ENCODE assay signal across 26 cellular contexts in genomic region chr2:105894327-105894944, GRCh38.
A peak's percentile ranks its signal among the peaks of the same experiment; 100 is the strongest.
DNase-seq lines count a peak whose midpoint lies in the region; ATAC-seq and TF ChIP-seq lines count a peak whose summit lies in the region.
"Had no signal": no experiment of that assay in that cellular context is flagged by ENCODE, and none has a peak within 500 bp of the region (broad histone marks: within the 10 kb centered on the region; RNA-seq: fewer than 3 reads in every experiment).

No MANE protein-coding gene starts in this region.

- no peaks in the 10 kb centered on the region for H3K27me3 Mint-ChIP-seq in activated naive CD4-positive, alpha-beta T cell treated with anti-CD3 and anti-CD28 coated beads, Interleukin-2, amount 50 U/mL, for 24 hours
- no peaks in the 10 kb centered on the region for H3K27me3 Mint-ChIP-seq in activated naive CD4-positive, alpha-beta T cell treated with anti-CD3 and anti-CD28 coated beads, Interleukin-2, amount 10 ng/mL, durations not matched to agents 7 days and 5 days
- no peaks in the 10 kb centered on the region for H3K27me3 Mint-ChIP-seq in activated naive CD8-positive, alpha-beta T cell treated with anti-CD3 and anti-CD28 coated beads for 36 hours
- H3K27me3 Mint-ChIP-seq: activated CD4-positive, alpha-beta memory T cell treated with anti-CD3 and anti-CD28 coated beads for 36 hours; memory B cell had no signal

- peak in 1 of 2 donors; percentile 34 for TF ChIP-seq RAD21 in liver (IDR thresholded peaks at IDR 0.05)

- H3K36me3 ChIP-seq in liver (ENCODE audit: control insufficient read depth in 4 of 4, insufficient read depth in 3 of 4, low read depth in 1 of 4, low read length in 3 of 4), result no peaks in the 10 kb centered on the region

- no peak overlapping the region for H3K4me3 Mint-ChIP-seq in activated naive CD4-positive, alpha-beta T cell treated with anti-CD3 and anti-CD28 coated beads, Interleukin-2, amount 50 U/mL, for 24 hours
- H3K4me3 Mint-ChIP-seq in activated naive CD4-positive, alpha-beta T cell treated with anti-CD3 and anti-CD28 coated beads, Interleukin-2, amount 10 ng/mL, durations not matched to agents 7 days and 5 days, result no peak overlapping the region
- H3K4me3 Mint-ChIP-seq in activated naive CD8-positive, alpha-beta T cell treated with anti-CD3 and anti-CD28 coated beads for 36 hours, result no peak overlapping the region
- H3K4me3 Mint-ChIP-seq: activated CD4-positive, alpha-beta memory T cell treated with anti-CD3 and anti-CD28 coated beads for 36 hours; H9; memory B cell had no signal

- no peak for DNase-seq in activated naive CD4-positive, alpha-beta T cell treated with anti-CD3 and anti-CD28 coated beads, Interleukin-2, amount 10 ng/mL, durations not matched to agents 7 days and 5 days
- DNase-seq in activated naive CD8-positive, alpha-beta T cell treated with anti-CD3 and anti-CD28 coated beads for 36 hours, result no peak
- DNase-seq in NCI-H2196 (lab: John Stamatoyannopoulos, UW; ENCODE audit: unreplicated experiment), result no peak
- DNase-seq in stimulated activated CD4-positive, alpha-beta T cell treated with anti-CD3 and anti-CD28 coated beads, Interleukin-4, amount 100 ng/mL, for 1 hour, result no peak
- DNase-seq: activated CD4-positive, alpha-beta memory T cell treated with anti-CD3 and anti-CD28 coated beads for 36 hours; activated CD8-positive, alpha-beta memory T cell treated with anti-CD3 and anti-CD28 coated beads, Interleukin-2, amount 50 U/mL, for 48 hours; activated effector memory CD4-positive, alpha-beta T cell treated with Interleukin-2 at 50 U/mL for 16 hours; cerebellar nuclear complex; DMS153; H9; left colon; NCI-H1436; NCI-H2081 treated with DMSO at 0.1 percent for 48 hours; NCI-H345; NCI-H69; PC-3; thyroid gland had no signal

- peak overlapping the region; percentile 36 for H3K27ac Mint-ChIP-seq in activated naive CD4-positive, alpha-beta T cell treated with anti-CD3 and anti-CD28 coated beads, Interleukin-2, amount 50 U/mL, for 24 hours
- no peak overlapping the region for H3K27ac Mint-ChIP-seq in activated naive CD4-positive, alpha-beta T cell treated with anti-CD3 and anti-CD28 coated beads, Interleukin-2, amount 10 ng/mL, durations not matched to agents 7 days and 5 days
- H3K27ac Mint-ChIP-seq in activated naive CD8-positive, alpha-beta T cell treated with anti-CD3 and anti-CD28 coated beads for 36 hours, result peak overlapping the region; percentile 42
- H3K27ac Mint-ChIP-seq: activated CD4-positive, alpha-beta memory T cell treated with anti-CD3 and anti-CD28 coated beads for 36 hours; H9; memory B cell had no signal

- H3K4me3 ChIP-seq in liver (ENCODE audit: low read depth in 1 of 3, low read length in 3 of 3), result no peak overlapping the region
- H3K4me3 ChIP-seq: GM12878, smooth muscle cell, thyroid gland, vagina had no signal

- CTCF ChIA-PET in activated naive CD4-positive, alpha-beta T cell treated with anti-CD3 and anti-CD28 coated beads, Interleukin-2, amount 10 ng/mL, durations not matched to agents 7 days and 5 days (lab: Charles Lee), result no interaction called here

- no peak overlapping the region for H3K27ac ChIP-seq in liver (ENCODE audit: low read depth in 1 of 2, low read length in 2 of 2)
- H3K27ac ChIP-seq: thyroid gland, vagina had no signal

- TF ChIP-seq CTCF in liver (IDR thresholded peaks at IDR 0.05; ENCODE audit: low read depth, low read length, missing input control), result no peak

- peaks cover 6% of the 10 kb centered on the region for H3K9me3 Mint-ChIP-seq in activated naive CD4-positive, alpha-beta T cell treated with anti-CD3 and anti-CD28 coated beads, Interleukin-2, amount 50 U/mL, for 24 hours
- peaks cover 22% of the 10 kb centered on the region for H3K9me3 Mint-ChIP-seq in activated naive CD4-positive, alpha-beta T cell treated with anti-CD3 and anti-CD28 coated beads, Interleukin-2, amount 10 ng/mL, durations not matched to agents 7 days and 5 days
- H3K9me3 Mint-ChIP-seq in activated naive CD8-positive, alpha-beta T cell treated with anti-CD3 and anti-CD28 coated beads for 36 hours, result peaks cover 21% of the 10 kb centered on the region

- H3K36me3 Mint-ChIP-seq in activated naive CD4-positive, alpha-beta T cell treated with anti-CD3 and anti-CD28 coated beads, Interleukin-2, amount 50 U/mL, for 24 hours, result peaks cover 31% of the 10 kb centered on the region
- H3K36me3 Mint-ChIP-seq in activated naive CD4-positive, alpha-beta T cell treated with anti-CD3 and anti-CD28 coated beads, Interleukin-2, amount 10 ng/mL, durations not matched to agents 7 days and 5 days, result peaks cover 76% of the 10 kb centered on the region
- peaks cover 83% of the 10 kb centered on the region for H3K36me3 Mint-ChIP-seq in activated naive CD8-positive, alpha-beta T cell treated with anti-CD3 and anti-CD28 coated beads for 36 hours

- H3K9me3 ChIP-seq in liver (ENCODE audit: control insufficient read depth in 4 of 4, low read length in 3 of 4), result no peaks in the 10 kb centered on the region
- H3K9me3 ChIP-seq: thyroid gland, vagina had no signal

- no peak for ATAC-seq in GM18511 (IDR thresholded peaks at IDR 0.05; ENCODE audit: unreplicated experiment)
- no peak for ATAC-seq in GM21367 (IDR thresholded peaks at IDR 0.05; ENCODE audit: unreplicated experiment)
- ATAC-seq: activated CD4-positive, CD25-positive, alpha-beta regulatory T cell treated with anti-CD3 and anti-CD28 coated beads, Interleukin-2, amount 50 U/mL, for 24 hours; GM12878; left colon; PC-3 had no signal

- 71% methylated on average over 13 of the region's 13 CpGs for WGBS in liver

- H3K9ac ChIP-seq in liver (ENCODE audit: low read depth in 1 of 2, low read length in 2 of 2), result no peak overlapping the region

- H3K4me1 ChIP-seq in liver (ENCODE audit: control insufficient read depth in 4 of 4, insufficient read depth in 4 of 4, low read length in 3 of 4), result peaks cover 4 to 14% (median 7%) of the 10 kb centered on the region in 4 donors
- H3K4me1 ChIP-seq: thyroid gland, vagina had no signal

- H3K27me3 ChIP-seq in liver (ENCODE audit: control insufficient read depth in 4 of 4, insufficient read depth in 4 of 4, low read length in 3 of 4), result no peaks in the 10 kb centered on the region
- H3K27me3 ChIP-seq: thyroid gland, vagina had no signal

- peaks cover 57% of the 10 kb centered on the region for H3K4me1 Mint-ChIP-seq in activated naive CD4-positive, alpha-beta T cell treated with anti-CD3 and anti-CD28 coated beads, Interleukin-2, amount 50 U/mL, for 24 hours
- peaks cover 25% of the 10 kb centered on the region for H3K4me1 Mint-ChIP-seq in activated naive CD4-positive, alpha-beta T cell treated with anti-CD3 and anti-CD28 coated beads, Interleukin-2, amount 10 ng/mL, durations not matched to agents 7 days and 5 days
- H3K4me1 Mint-ChIP-seq in activated naive CD8-positive, alpha-beta T cell treated with anti-CD3 and anti-CD28 coated beads for 36 hours, result peaks cover 40% of the 10 kb centered on the region

TF ChIP-seq in liver, 16 proteins besides CTCF, POLR2A, EP300 and RAD21:
- TF ChIP-seq EGR1 (IDR thresholded peaks at IDR 0.05; ENCODE audit: low read depth in 2 of 2) (no peak), SP1 (IDR thresholded peaks at IDR 0.05) (peak; percentile 47), RXRA (IDR thresholded peaks at IDR 0.05) (peak; percentile 47 to 59), NR2F2 (IDR thresholded peaks at IDR 0.05) (peak; percentile 17), HNF4A (conservative IDR thresholded peaks at IDR 0.05) (peak; percentile 68 to 78), MAX (IDR thresholded peaks at IDR 0.05) (peak; percentile 11), HNF4G (IDR thresholded peaks at IDR 0.05) (peak; percentile 47), JUND (IDR thresholded peaks at IDR 0.05) (no peak)
- TF ChIP-seq, protein P1, sequence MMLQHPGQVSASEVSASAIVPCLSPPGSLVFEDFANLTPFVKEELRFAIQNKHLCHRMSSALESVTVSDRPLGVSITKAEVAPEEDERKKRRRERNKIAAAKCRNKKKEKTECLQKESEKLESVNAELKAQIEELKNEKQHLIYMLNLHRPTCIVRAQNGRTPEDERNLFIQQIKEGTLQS (IDR thresholded peaks at IDR 0.05), result no peak
